In the genomic region with DNA sequence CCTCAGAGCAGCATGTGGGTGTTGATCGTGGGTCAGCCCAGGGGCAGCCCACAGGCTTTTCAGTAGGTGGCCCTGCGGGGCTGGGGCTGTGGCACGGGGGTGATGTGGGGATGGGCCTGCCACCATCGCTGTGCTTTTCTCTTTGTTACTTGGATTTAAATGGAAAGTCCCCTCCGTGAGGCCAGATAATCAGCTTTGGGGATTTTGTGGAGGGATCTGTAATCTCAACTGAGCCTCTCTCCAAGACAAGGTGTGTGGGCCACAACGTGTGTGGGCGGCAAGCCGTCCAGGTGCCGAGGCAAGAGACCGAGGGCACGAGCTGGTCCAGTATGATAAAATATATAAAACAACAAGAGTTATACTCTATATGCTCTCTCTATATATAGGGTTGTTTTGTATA, we compare ENCODE assay signal across 20 cellular contexts. TPM values are rescaled to one million over a fixed set of nuclear protein-coding genes. Genes with fewer than 3 reads are reported as not detected.
"Had no signal": no experiment of that assay in that cellular context is flagged by ENCODE, and none has a peak within 500 bp of the region (broad histone marks: within the 10 kb centered on the region; RNA-seq: fewer than 3 reads in every experiment).

No MANE protein-coding gene starts in this region.

- H3K4me3 Mint-ChIP-seq: activated CD4-positive, alpha-beta memory T cell treated with anti-CD3 and anti-CD28 coated beads for 36 hours; activated CD4-positive, alpha-beta T cell treated with anti-CD3 and anti-CD28 coated beads for 36 hours; activated naive CD8-positive, alpha-beta T cell treated with anti-CD3 and anti-CD28 coated beads, Interleukin-2, amount 10 ng/mL, durations not matched to agents 7 days and 5 days; activated T-cell treated with anti-CD3 and anti-CD28 coated beads, Interleukin-2, amount 50 U/mL, for 72 hours; stimulated activated naive CD8-positive, alpha-beta T cell treated with anti-CD3 and anti-CD28 coated beads, Interleukin-15, amount 100 ng/mL, for 72 hours had no signal

- H3K4me1 ChIP-seq: right lobe of liver had no signal

- H3K27me3 Mint-ChIP-seq: activated CD4-positive, alpha-beta T cell treated with anti-CD3 and anti-CD28 coated beads for 36 hours; activated naive CD8-positive, alpha-beta T cell treated with anti-CD3 and anti-CD28 coated beads, Interleukin-2, amount 10 ng/mL, durations not matched to agents 7 days and 5 days had no signal

- ATAC-seq: activated CD4-positive, alpha-beta T cell treated with anti-CD3 and anti-CD28 coated beads for 36 hours; activated T-cell treated with anti-CD3 and anti-CD28 coated beads, Interleukin-2, amount 50 U/mL, for 72 hours; left ventricle myocardium superior; SK-N-SH treated with all-trans-retinoic acid at 6 μM for 48 hours; stimulated activated naive CD8-positive, alpha-beta T cell treated with anti-CD3 and anti-CD28 coated beads, Interleukin-15, amount 100 ng/mL, for 72 hours had no signal

- H3K36me3 ChIP-seq: ovary, right lobe of liver, thoracic aorta had no signal

- H3K4me3 ChIP-seq: hepatocyte, ovary, right lobe of liver, thoracic aorta had no signal

- H3K36me3 Mint-ChIP-seq: activated CD4-positive, alpha-beta memory T cell treated with anti-CD3 and anti-CD28 coated beads for 36 hours; activated naive CD8-positive, alpha-beta T cell treated with anti-CD3 and anti-CD28 coated beads, Interleukin-2, amount 10 ng/mL, durations not matched to agents 7 days and 5 days had no signal

- DNase-seq: activated CD4-positive, alpha-beta memory T cell treated with anti-CD3 and anti-CD28 coated beads for 36 hours; activated CD4-positive, alpha-beta T cell treated with anti-CD3 and anti-CD28 coated beads for 36 hours; activated gamma-delta T cell treated with Interleukin-2 at 50 U/mL for 16 hours; activated T-cell treated with anti-CD3 and anti-CD28 coated beads, Interleukin-2, amount 50 U/mL, for 72 hours; cerebellar nuclear complex; left ventricle myocardium superior; mesendoderm; stimulated activated CD4-positive, alpha-beta T cell treated with anti-CD3 and anti-CD28 coated beads, Interleukin-1b, Interleukin-23, amount 100 ng/mL, for 48 hours; stimulated activated naive CD8-positive, alpha-beta T cell treated with anti-CD3 and anti-CD28 coated beads, Interleukin-15, amount 100 ng/mL, for 72 hours; T-helper 1 cell had no signal

- H3K9me3 ChIP-seq: ovary, right lobe of liver had no signal

- H3K27ac Mint-ChIP-seq: activated CD4-positive, alpha-beta memory T cell treated with anti-CD3 and anti-CD28 coated beads for 36 hours; activated CD4-positive, alpha-beta T cell treated with anti-CD3 and anti-CD28 coated beads for 36 hours; activated naive CD8-positive, alpha-beta T cell treated with anti-CD3 and anti-CD28 coated beads, Interleukin-2, amount 10 ng/mL, durations not matched to agents 7 days and 5 days; activated T-cell treated with anti-CD3 and anti-CD28 coated beads, Interleukin-2, amount 50 U/mL, for 72 hours; stimulated activated naive CD8-positive, alpha-beta T cell treated with anti-CD3 and anti-CD28 coated beads, Interleukin-15, amount 100 ng/mL, for 72 hours had no signal

- H3K27me3 ChIP-seq: hepatocyte, ovary, right lobe of liver had no signal

- H3K27ac ChIP-seq: hepatocyte, ovary, right lobe of liver, thoracic aorta had no signal

RNA-seq across cellular contexts. Expression of a gene that starts 16.7 kb away (rescaled TPM):
- total RNA-seq: kidney epithelial cell had no signal

RNA-seq across cellular contexts. Expression of a gene that starts 46.4 kb away (rescaled TPM):
- total RNA-seq: activated CD4-positive, alpha-beta memory T cell treated with anti-CD3 and anti-CD28 coated beads for 36 hours; activated CD4-positive, alpha-beta T cell treated with anti-CD3 and anti-CD28 coated beads for 36 hours; activated naive CD8-positive, alpha-beta T cell treated with anti-CD3 and anti-CD28 coated beads, Interleukin-2, amount 10 ng/mL, durations not matched to agents 7 days and 5 days; activated T-cell treated with anti-CD3 and anti-CD28 coated beads, Interleukin-2, amount 50 U/mL, for 72 hours; dermis microvascular lymphatic vessel endothelial cell; hepatocyte; left ventricle myocardium superior; pulmonary artery endothelial cell; ureter had no signal
